7 cellular contexts compared by ENCODE assay signal in the genomic region with DNA sequence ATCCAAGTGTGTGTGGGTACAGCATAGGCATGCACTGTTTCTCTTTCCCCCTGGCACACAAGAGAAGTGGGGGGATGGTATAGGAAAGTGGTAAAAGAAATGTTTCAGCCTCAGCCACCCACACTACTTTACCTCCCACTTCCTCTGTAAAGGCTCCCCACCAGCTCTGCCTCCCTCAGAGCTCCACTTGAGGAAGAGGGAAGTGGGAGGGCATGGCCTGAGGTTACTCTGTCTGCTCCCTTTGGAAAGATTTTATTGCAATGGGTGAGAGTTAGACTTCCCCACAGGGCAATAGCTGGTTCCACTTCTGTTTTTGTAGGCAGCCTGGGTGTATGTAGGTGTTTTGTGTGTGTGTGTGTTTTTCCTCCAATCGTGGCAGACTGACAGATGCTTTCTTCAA.
DNase-seq lines count a peak whose midpoint lies in the region; ATAC-seq and TF ChIP-seq lines count a peak whose summit lies in the region.

No MANE protein-coding gene starts in this region.

- DNase-seq in amniotic epithelial cell (ENCODE audit: low read depth) = peak; percentile 9
- no peak for DNase-seq in thoracic aorta (ENCODE audit: low spot score)
- DNase-seq in activated naive CD4-positive, alpha-beta T cell treated with anti-CD3 and anti-CD28 coated beads for 36 hours = no peak
- DNase-seq in T-helper 2 cell treated with Interferon-gamma antibody and Interleukin-4, amounts not matched to agents 5 μg/mL and 100 μg/mL, for 36 hours (ENCODE audit: low spot score) = no peak

- ATAC-seq in GM19351 (IDR thresholded peaks at IDR 0.05; ENCODE audit: unreplicated experiment) = peak; percentile 75
- ATAC-seq in HG03342 (IDR thresholded peaks at IDR 0.05; ENCODE audit: unreplicated experiment) = peak; percentile 58
- peak; percentile 28 for ATAC-seq in thoracic aorta (ENCODE audit: insufficient number of reproducible peaks, low FRiP score, low read depth)
- ATAC-seq in HG03175 (IDR thresholded peaks at IDR 0.05; ENCODE audit: unreplicated experiment) = no peak

- no peaks in the 10 kb centered on the region for H3K27me3 ChIP-seq in thoracic aorta (replicated peaks; ENCODE audit: insufficient read depth)

- no peaks in the 10 kb centered on the region for H3K4me1 ChIP-seq in thoracic aorta (ENCODE audit: control insufficient read depth in 1 of 2, low read depth in 2 of 2)

- H3K4me1 Mint-ChIP-seq in activated naive CD4-positive, alpha-beta T cell treated with anti-CD3 and anti-CD28 coated beads for 36 hours (ENCODE audit: low read depth) = no peaks in the 10 kb centered on the region
- peaks cover 11% of the 10 kb centered on the region for H3K4me1 Mint-ChIP-seq in T-helper 2 cell treated with Interferon-gamma antibody and Interleukin-4, amounts not matched to agents 5 μg/mL and 100 μg/mL, for 36 hours (ENCODE audit: low read depth)

- H3K27ac Mint-ChIP-seq in activated naive CD4-positive, alpha-beta T cell treated with anti-CD3 and anti-CD28 coated beads for 36 hours = no peak overlapping the region
- H3K27ac Mint-ChIP-seq in T-helper 2 cell treated with Interferon-gamma antibody and Interleukin-4, amounts not matched to agents 5 μg/mL and 100 μg/mL, for 36 hours = no peak overlapping the region

- H3K4me3 ChIP-seq in thoracic aorta = no peak overlapping the region

- no peaks in the 10 kb centered on the region for H3K9me3 ChIP-seq in thoracic aorta

- no peak for TF ChIP-seq CTCF in thoracic aorta (IDR thresholded peaks at IDR 0.05)

- H3K36me3 ChIP-seq in thoracic aorta = no peaks in the 10 kb centered on the region

- peaks cover 42% of the 10 kb centered on the region for H3K36me3 Mint-ChIP-seq in activated naive CD4-positive, alpha-beta T cell treated with anti-CD3 and anti-CD28 coated beads for 36 hours (ENCODE audit: low read depth)
- peaks cover 6% of the 10 kb centered on the region for H3K36me3 Mint-ChIP-seq in T-helper 2 cell treated with Interferon-gamma antibody and Interleukin-4, amounts not matched to agents 5 μg/mL and 100 μg/mL, for 36 hours (ENCODE audit: low read depth)

- H3K27me3 Mint-ChIP-seq in activated naive CD4-positive, alpha-beta T cell treated with anti-CD3 and anti-CD28 coated beads for 36 hours (ENCODE audit: low read depth) = no peaks in the 10 kb centered on the region
- H3K27me3 Mint-ChIP-seq in T-helper 2 cell treated with Interferon-gamma antibody and Interleukin-4, amounts not matched to agents 5 μg/mL and 100 μg/mL, for 36 hours (ENCODE audit: low read depth) = no peaks in the 10 kb centered on the region

- peaks cover 1% of the 10 kb centered on the region for H3K9me3 Mint-ChIP-seq in activated naive CD4-positive, alpha-beta T cell treated with anti-CD3 and anti-CD28 coated beads for 36 hours
- H3K9me3 Mint-ChIP-seq in T-helper 2 cell treated with Interferon-gamma antibody and Interleukin-4, amounts not matched to agents 5 μg/mL and 100 μg/mL, for 36 hours = no peaks in the 10 kb centered on the region

- no peak overlapping the region for H3K4me3 Mint-ChIP-seq in activated naive CD4-positive, alpha-beta T cell treated with anti-CD3 and anti-CD28 coated beads for 36 hours
- H3K4me3 Mint-ChIP-seq in T-helper 2 cell treated with Interferon-gamma antibody and Interleukin-4, amounts not matched to agents 5 μg/mL and 100 μg/mL, for 36 hours = no peak overlapping the region

- no peak overlapping the region for H3K27ac ChIP-seq in thoracic aorta

- intact Hi-C loops in activated naive CD4-positive, alpha-beta T cell treated with anti-CD3 and anti-CD28 coated beads for 36 hours (cut with micrococcal nuclease) = no loop called here

- CTCF ChIA-PET in activated naive CD4-positive, alpha-beta T cell treated with anti-CD3 and anti-CD28 coated beads for 36 hours (lab: Charles Lee) = no interaction called here
